Comparison of ENCODE assay signal across 1 cellular context in the genomic region with DNA sequence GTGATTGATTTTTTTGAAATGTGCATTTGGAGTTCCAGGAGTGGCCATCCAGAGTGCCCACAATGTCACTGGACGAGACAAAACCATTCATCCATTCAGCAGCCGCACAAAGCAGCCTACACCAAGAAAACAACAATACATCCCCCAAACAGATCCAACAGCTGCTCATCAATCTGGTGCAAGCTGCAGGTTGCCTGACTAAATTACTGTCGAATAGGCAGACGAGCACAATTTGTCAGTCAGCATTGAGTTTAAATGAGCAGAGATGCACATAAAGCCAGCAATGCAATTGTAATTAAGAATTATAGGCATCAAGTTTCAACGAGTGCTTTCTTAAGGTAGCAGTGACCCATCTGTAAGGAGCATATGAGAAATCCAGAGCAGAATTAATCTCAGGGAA.
TF ChIP-seq lines count a peak whose summit lies in the region.

No MANE protein-coding gene starts in this region.

TF ChIP-seq in GM23338, 12 proteins besides CTCF, POLR2A, EP300 and RAD21 (continued from another document):
- TF ChIP-seq ZNF462 (CRISPR knock-in tag; IDR thresholded peaks at IDR 0.05) (no peak), EZH2 (IDR thresholded peaks at IDR 0.05; ENCODE audit: low read depth, unreplicated experiment) (no peak), ZNF114 (CRISPR knock-in tag; IDR thresholded peaks at IDR 0.05) (no peak), NANOG (IDR thresholded peaks at IDR 0.05; ENCODE audit: borderline replicate concordance) (no peak)
